ENCODE assay signal across 6 cellular contexts in the genomic region with DNA sequence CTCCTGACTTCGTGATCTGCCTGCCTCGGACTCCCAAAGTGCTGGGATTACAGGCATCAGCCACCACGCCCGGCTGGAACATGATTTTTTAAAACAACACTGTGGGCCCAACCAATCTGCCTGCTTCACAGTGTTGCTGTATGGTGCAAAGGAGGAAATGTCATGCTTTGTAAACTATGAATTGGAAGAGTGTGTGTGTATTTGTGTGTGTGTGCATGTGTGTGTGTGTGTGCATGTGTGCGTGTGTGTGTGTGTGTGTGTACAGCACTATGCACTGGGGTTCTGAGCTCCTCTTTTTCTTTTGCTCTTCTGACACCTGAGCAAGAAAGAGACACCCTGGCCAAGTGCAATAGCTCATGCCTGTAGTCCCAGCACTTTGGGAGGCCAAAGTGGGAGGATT.
"Had no signal": no experiment of that assay in that cellular context is flagged by ENCODE, and none has a peak within 500 bp of the region (broad histone marks: within the 10 kb centered on the region; RNA-seq: fewer than 3 reads in every experiment).

No MANE protein-coding gene starts in this region.

- H3K9me3 ChIP-seq: HAP-1 had no signal

- H3K27me3 Mint-ChIP-seq: IgD-negative memory B cell had no signal

- H3K9me3 Mint-ChIP-seq: IgD-negative memory B cell had no signal

- H3K36me3 ChIP-seq: HAP-1 had no signal

- H2AFZ ChIP-seq: GM23248 had no signal

- H3K4me3 ChIP-seq: GM23248, HAP-1 had no signal

- H3K4me1 ChIP-seq: HAP-1 had no signal

- H3K27ac ChIP-seq: GM23248 had no signal

- H3K4me1 Mint-ChIP-seq: IgD-negative memory B cell had no signal

- H3K36me3 Mint-ChIP-seq: IgD-negative memory B cell had no signal

- DNase-seq: GM23248, GOT3, H7, KBM-7 had no signal

- H3K4me3 Mint-ChIP-seq: IgD-negative memory B cell had no signal

- H3K27ac Mint-ChIP-seq: IgD-negative memory B cell had no signal
